In genomic region chr7:23105644-23106490, GRCh38 we compare ENCODE assay signal across 8 cellular contexts. TPM values are rescaled to one million over a fixed set of nuclear protein-coding genes. Genes with fewer than 3 reads are reported as not detected.
DNase-seq lines count a peak whose midpoint lies in the region; ATAC-seq and TF ChIP-seq lines count a peak whose summit lies in the region.

Gene KLHL7 (plus strand): TSS chr7:23105785. CDS start chr7:23106027, 242 bp downstream.

- TF ChIP-seq CTCF in KMS-11 (conservative IDR thresholded peaks at IDR 0.05; ENCODE audit: low read depth, low read length) (0 out of 2 replicates have a peak, but pooled peaks have one; percentile 17), Peyer's patch (IDR thresholded peaks at IDR 0.05) (no peak), esophagus muscularis mucosa (IDR thresholded peaks at IDR 0.05) (peak in 1 of 3 experiments; percentile 28)

- H3K9me3 ChIP-seq in Peyer's patch (no peaks in the 10 kb centered on the region), esophagus muscularis mucosa (peaks cover 0 to 5% (median 0%) of the 10 kb centered on the region in 4 donors), muscle layer of duodenum (ENCODE audit: control insufficient read depth in 1 of 2, low read length in 2 of 2) (peaks cover 0 to 6% of the 10 kb centered on the region in 2 donors)

- no peaks in the 10 kb centered on the region for H3K36me3 ChIP-seq in KMS-11 (ENCODE audit: insufficient read depth)
- no peaks in the 10 kb centered on the region for H3K36me3 ChIP-seq in Peyer's patch
- H3K36me3 ChIP-seq in esophagus muscularis mucosa, result no peaks in the 10 kb centered on the region
- no peaks in the 10 kb centered on the region for H3K36me3 ChIP-seq in muscle layer of duodenum (ENCODE audit: control insufficient read depth in 1 of 2, insufficient read depth in 2 of 2, low read length in 2 of 2)

- H3K4me1 Mint-ChIP-seq in activated T-cell treated with anti-CD3 and anti-CD28 coated beads, Interleukin-2, amount 50 U/mL, for 72 hours (ENCODE audit: low read depth), result peaks cover 40% of the 10 kb centered on the region

- no peaks in the 10 kb centered on the region for H3K27me3 Mint-ChIP-seq in activated T-cell treated with anti-CD3 and anti-CD28 coated beads, Interleukin-2, amount 50 U/mL, for 72 hours (ENCODE audit: low read depth)

- ATAC-seq in GM21737 (IDR thresholded peaks at IDR 0.05; ENCODE audit: unreplicated experiment), result peak; percentile 99
- ATAC-seq in activated T-cell treated with anti-CD3 and anti-CD28 coated beads, Interleukin-2, amount 50 U/mL, for 72 hours (replicated peaks in 1 of 2), result peak; percentile 98

- H3K4me1 ChIP-seq in KMS-11 (ENCODE audit: low read depth, poor library complexity, severe bottlenecking) (peaks cover 18% of the 10 kb centered on the region), Peyer's patch (peaks cover 0 to 25% (median 2%) of the 10 kb centered on the region in 4 donors), esophagus muscularis mucosa (peaks cover 28 to 46% (median 41%) of the 10 kb centered on the region in 4 donors), muscle layer of duodenum (ENCODE audit: control insufficient read depth in 1 of 2, insufficient read depth in 2 of 2, low read length in 2 of 2) (peaks cover 13 to 34% of the 10 kb centered on the region in 2 donors)

- H3K79me2 ChIP-seq in KMS-11 (ENCODE audit: insufficient read depth, low read depth), result peaks cover 14% of the 10 kb centered on the region; the same call in 1 of the 2 replicates

- H3K4me2 ChIP-seq in KMS-11, result peak within 1 kb of the TSS; percentile 95

- H3K36me3 Mint-ChIP-seq in activated T-cell treated with anti-CD3 and anti-CD28 coated beads, Interleukin-2, amount 50 U/mL, for 72 hours (ENCODE audit: insufficient read depth in 2 of 2), result peaks cover 0 to 2% of the 10 kb centered on the region in 2 donors

- H3K27ac ChIP-seq in KMS-11, result peak within 1 kb of the TSS; percentile 69
- peak within 1 kb of the TSS; percentile 81 to 94 (median 90) for H3K27ac ChIP-seq in Peyer's patch
- H3K27ac ChIP-seq in esophagus muscularis mucosa (replicated peaks in 1 of 4), result peak within 1 kb of the TSS; percentile 90 to 98 (median 94)
- peak within 1 kb of the TSS; percentile 87 for H3K27ac ChIP-seq in muscle layer of duodenum (ENCODE audit: low read length)

- 0% methylated on average over 24 of the region's 74 CpGs for WGBS in esophagus muscularis mucosa

- TF ChIP-seq EP300 in esophagus muscularis mucosa (IDR thresholded peaks at IDR 0.05), result no peak

- intact Hi-C loops in esophagus muscularis mucosa (cut with DNase I), result loop anchor here (2.0 kb wide), 1 partner anchor 75 kb away; no protein-coding TSS in a partner anchor

- peak within 1 kb of the TSS; percentile 97 to 99 for H3K4me3 Mint-ChIP-seq in activated T-cell treated with anti-CD3 and anti-CD28 coated beads, Interleukin-2, amount 50 U/mL, for 72 hours

- no peaks in the 10 kb centered on the region for H3K9me3 Mint-ChIP-seq in activated T-cell treated with anti-CD3 and anti-CD28 coated beads, Interleukin-2, amount 50 U/mL, for 72 hours

- H3K4me3 ChIP-seq in KMS-11 (IDR thresholded peaks at IDR 0.05; ENCODE audit: insufficient read depth, low read depth, low read length) (peak within 1 kb of the TSS; percentile 33), Peyer's patch (peak within 1 kb of the TSS; percentile 71 to 94 (median 77)), esophagus muscularis mucosa (peak within 1 kb of the TSS; percentile 82 to 98 (median 92)), muscle layer of duodenum (ENCODE audit: low read depth in 1 of 2, low read length in 2 of 2) (peak within 1 kb of the TSS; percentile 91 to 99)

- H3K27me3 ChIP-seq in KMS-11 (ENCODE audit: insufficient read depth, low read depth) (no peaks in the 10 kb centered on the region), Peyer's patch (no peaks in the 10 kb centered on the region), esophagus muscularis mucosa (no peaks in the 10 kb centered on the region), muscle layer of duodenum (ENCODE audit: low read depth, low read length) (no peaks in the 10 kb centered on the region)

- peak within 1 kb of the TSS; percentile 94 for H3K27ac Mint-ChIP-seq in activated T-cell treated with anti-CD3 and anti-CD28 coated beads, Interleukin-2, amount 50 U/mL, for 72 hours

- peak; percentile 89 to 94 for TF ChIP-seq POLR2A in Peyer's patch (IDR thresholded peaks at IDR 0.05)
- peak; percentile 74 for TF ChIP-seq POLR2A in esophagus muscularis mucosa (IDR thresholded peaks at IDR 0.05; ENCODE audit: low read depth)

- H3K9ac ChIP-seq in KMS-11, result peak within 1 kb of the TSS; percentile 73

- DNase-seq in DMS79 (lab: John Stamatoyannopoulos, UW), result peak; percentile 92
- DNase-seq in Peyer's patch, result peak; percentile 98 to 99 (median 98)
- peak; percentile 97 for DNase-seq in activated T-cell treated with anti-CD3 and anti-CD28 coated beads, Interleukin-2, amount 50 U/mL, for 72 hours
- peak; percentile 99 for DNase-seq in esophagus muscularis mucosa (ENCODE audit: extremely low spot score)
- DNase-seq in stimulated activated CD8-positive, alpha-beta memory T cell treated with anti-CD3 and anti-CD28 coated beads, Interleukin-7, amount 100 ng/mL, for 48 hours (ENCODE audit: extremely low read depth in 1 of 2, low read depth in 1 of 2), result peak; percentile 93 to 94

- H4K20me1 ChIP-seq in KMS-11 (ENCODE audit: insufficient read depth), result no peaks in the 10 kb centered on the region

- peak within 1 kb of the TSS; percentile 100 for H2AFZ ChIP-seq in KMS-11 (ENCODE audit: low read depth)

RNA-seq across cellular contexts. Expression of gene KLHL7, which starts in this region (rescaled TPM):
- total RNA-seq in Peyer's patch (10 to 100 TPM; 16.7 to 53.6 (median 23.1) TPM), esophagus muscularis mucosa (10 to 100 TPM; 20.4 to 36.2 (median 30.8) TPM)
- total RNA-seq in activated T-cell treated with anti-CD3 and anti-CD28 coated beads, Interleukin-2, amount 50 U/mL, for 72 hours, result 10 to 100 TPM; 20.4 to 25.4 TPM

Comparison
In these comparisons a context has a peak if more than half of its experiments do, and no peak if none do; other contexts are left out.
1. Peak in every context shown above with its lines: DNase-seq, ATAC-seq, H3K4me3 ChIP-seq and H3K27ac ChIP-seq.
2. H3K4me3 ChIP-seq: peak in every context shown above with its lines; median percentile 95 in muscle layer of duodenum; 92 in esophagus muscularis mucosa; 77 in Peyer's patch; 33 in KMS-11.